13 cellular contexts compared by ENCODE assay signal in the genomic region with DNA sequence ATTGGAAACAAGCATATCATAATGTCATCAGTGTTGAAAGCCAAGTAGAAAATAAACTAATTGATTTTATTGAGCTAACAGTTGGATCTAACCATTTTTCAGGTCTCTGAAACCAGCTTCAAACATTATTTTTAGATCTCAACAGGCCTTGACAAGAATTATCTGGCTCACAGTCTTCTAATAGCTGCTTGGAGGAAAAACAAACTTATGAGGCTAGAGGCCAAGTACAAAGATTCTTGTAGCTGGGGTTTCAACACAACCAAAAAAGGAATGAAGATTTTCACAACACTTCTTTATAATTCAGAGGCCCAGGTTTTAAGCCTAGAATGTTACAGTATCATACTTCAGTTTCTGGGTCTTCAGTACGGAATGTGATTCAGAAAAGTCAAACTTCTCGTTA. TPM values are rescaled to one million over a fixed set of nuclear protein-coding genes. Genes with fewer than 3 reads are reported as not detected.
A peak's percentile ranks its signal among the peaks of the same experiment; 100 is the strongest.
DNase-seq lines count a peak whose midpoint lies in the region; ATAC-seq, FAIRE-seq and TF ChIP-seq lines count a peak whose summit lies in the region.
"Had no signal": no experiment of that assay in that cellular context is flagged by ENCODE, and none has a peak within 500 bp of the region (broad histone marks: within the 10 kb centered on the region; RNA-seq: fewer than 3 reads in every experiment).

No MANE protein-coding gene starts in this region.

- no peaks in the 10 kb centered on the region for H3K36me3 ChIP-seq in heart left ventricle
- no peaks in the 10 kb centered on the region for H3K36me3 ChIP-seq in upper lobe of right lung

- H3K27me3 Mint-ChIP-seq in brain (no peaks in the 10 kb centered on the region), osteocyte (ENCODE audit: unreplicated experiment) (no peaks in the 10 kb centered on the region)
- H3K27me3 Mint-ChIP-seq in T-helper 2 cell treated with Interferon-gamma antibody and Interleukin-4, amounts not matched to agents 5 μg/mL and 100 μg/mL, for 36 hours (ENCODE audit: low read depth), result no peaks in the 10 kb centered on the region
- H3K27me3 Mint-ChIP-seq: CD4-positive, CD25-positive, alpha-beta regulatory T cell; natural killer cell treated with Interleukin-12 subunit alpha and Interleukin-12 subunit beta and Interleukin-15 and Interleukin-18, amount 100 ng/mL, for 72 hours had no signal

- H3K27ac Mint-ChIP-seq in brain (peak overlapping the region in 4 of 5 experiments; percentile 66 to 92 (median 80)), osteocyte (ENCODE audit: unreplicated experiment) (peak overlapping the region; percentile 71)
- no peak overlapping the region for H3K27ac Mint-ChIP-seq in T-helper 2 cell treated with Interferon-gamma antibody and Interleukin-4, amounts not matched to agents 5 μg/mL and 100 μg/mL, for 36 hours
- H3K27ac Mint-ChIP-seq: CD4-positive, CD25-positive, alpha-beta regulatory T cell; natural killer cell treated with Interleukin-12 subunit alpha and Interleukin-12 subunit beta and Interleukin-15 and Interleukin-18, amount 100 ng/mL, for 72 hours had no signal

- no peak for TF ChIP-seq POLR2A in heart left ventricle (IDR thresholded peaks at IDR 0.05)

- 56 to 68% (median 64%) methylated on average over 2 of the region's 2 CpGs for WGBS in heart left ventricle, 4 donors

- H3K27me3 ChIP-seq in heart left ventricle (no peaks in the 10 kb centered on the region), upper lobe of right lung (no peaks in the 10 kb centered on the region)

- no peak for FAIRE-seq in GM19239 (lab: Jason Lieb, UNC)
- FAIRE-seq: endometrium, GM18507 had no signal

- peaks cover 64% of the 10 kb centered on the region for H3K36me3 Mint-ChIP-seq in brain
- peaks cover 13% of the 10 kb centered on the region for H3K36me3 Mint-ChIP-seq in osteocyte (ENCODE audit: unreplicated experiment)
- H3K36me3 Mint-ChIP-seq in T-helper 2 cell treated with Interferon-gamma antibody and Interleukin-4, amounts not matched to agents 5 μg/mL and 100 μg/mL, for 36 hours (ENCODE audit: low read depth), result peaks cover 6% of the 10 kb centered on the region
- H3K36me3 Mint-ChIP-seq: natural killer cell treated with Interleukin-12 subunit alpha and Interleukin-12 subunit beta and Interleukin-15 and Interleukin-18, amount 100 ng/mL, for 72 hours had no signal

- intact Hi-C loops in heart left ventricle (cut with DNase I) (no loop called here), upper lobe of right lung (cut with DNase I) (no loop called here)

- H3K9me3 Mint-ChIP-seq in brain, result peaks cover 0 to 8% (median 3%) of the 10 kb centered on the region in 5 experiments
- H3K9me3 Mint-ChIP-seq in osteocyte (ENCODE audit: unreplicated experiment), result no peaks in the 10 kb centered on the region
- H3K9me3 Mint-ChIP-seq in T-helper 2 cell treated with Interferon-gamma antibody and Interleukin-4, amounts not matched to agents 5 μg/mL and 100 μg/mL, for 36 hours, result peaks cover 2% of the 10 kb centered on the region
- H3K9me3 Mint-ChIP-seq: natural killer cell treated with Interleukin-12 subunit alpha and Interleukin-12 subunit beta and Interleukin-15 and Interleukin-18, amount 100 ng/mL, for 72 hours had no signal

- peak overlapping the region in 11 of 12 donors; percentile 11 to 92 (median 33) for H3K27ac ChIP-seq in heart left ventricle
- peak overlapping the region; percentile 33 for H3K27ac ChIP-seq in upper lobe of right lung

- H3K4me1 ChIP-seq in heart left ventricle, result peaks cover 0 to 57% (median 46%) of the 10 kb centered on the region in 12 donors
- H3K4me1 ChIP-seq in upper lobe of right lung, result peaks cover 35% of the 10 kb centered on the region

- DNase-seq in heart left ventricle, result no peak
- no peak for DNase-seq in osteocyte (ENCODE audit: extremely low spot score, unreplicated experiment)
- DNase-seq in upper lobe of right lung, result no peak
- no peak for DNase-seq in D341Med (ENCODE audit: low spot score)
- DNase-seq in GM19239 (ENCODE audit: insufficient read length, low spot score), result no peak
- DNase-seq in T-helper 2 cell treated with Interferon-gamma antibody and Interleukin-4, amounts not matched to agents 5 μg/mL and 100 μg/mL, for 36 hours (ENCODE audit: low spot score), result no peak
- DNase-seq: CD4-positive, CD25-positive, alpha-beta regulatory T cell; KG1; NCI-H1930 had no signal

- no peak for TF ChIP-seq CTCF in brain (conservative IDR thresholded peaks at IDR 0.05)
- TF ChIP-seq CTCF in heart left ventricle (IDR thresholded peaks at IDR 0.05), result no peak
- TF ChIP-seq CTCF in osteocyte (IDR thresholded peaks at IDR 0.05), result no peak
- TF ChIP-seq CTCF in upper lobe of right lung (IDR thresholded peaks at IDR 0.05), result no peak

- H3K4me1 Mint-ChIP-seq in brain (peaks cover 54% of the 10 kb centered on the region), osteocyte (ENCODE audit: unreplicated experiment) (peaks cover 44% of the 10 kb centered on the region)
- H3K4me1 Mint-ChIP-seq in T-helper 2 cell treated with Interferon-gamma antibody and Interleukin-4, amounts not matched to agents 5 μg/mL and 100 μg/mL, for 36 hours (ENCODE audit: low read depth), result peaks cover 25% of the 10 kb centered on the region

- no peak for ATAC-seq in heart left ventricle
- ATAC-seq in upper lobe of right lung, result no peak
- ATAC-seq: natural killer cell treated with Interleukin-12 subunit alpha and Interleukin-12 subunit beta and Interleukin-15 and Interleukin-18, amount 100 ng/mL, for 72 hours had no signal

- peak overlapping the region in 3 of 5 experiments; percentile 30 to 37 (median 33) for H3K4me3 Mint-ChIP-seq in brain
- H3K4me3 Mint-ChIP-seq in osteocyte (ENCODE audit: unreplicated experiment), result no peak overlapping the region
- no peak overlapping the region for H3K4me3 Mint-ChIP-seq in T-helper 2 cell treated with Interferon-gamma antibody and Interleukin-4, amounts not matched to agents 5 μg/mL and 100 μg/mL, for 36 hours
- H3K4me3 Mint-ChIP-seq: natural killer cell treated with Interleukin-12 subunit alpha and Interleukin-12 subunit beta and Interleukin-15 and Interleukin-18, amount 100 ng/mL, for 72 hours had no signal

- H3K9me3 ChIP-seq in heart left ventricle, result no peaks in the 10 kb centered on the region
- no peaks in the 10 kb centered on the region for H3K9me3 ChIP-seq in upper lobe of right lung

- H3K4me3 ChIP-seq in heart left ventricle (no peak overlapping the region), upper lobe of right lung (no peak overlapping the region)

RNA-seq across cellular contexts. Expression of a gene that starts 3.7 kb away (rescaled TPM):
- polyA plus RNA-seq in brain (ENCODE audit: insufficient read depth, low read depth, low replicate concordance) (9.5 TPM), heart left ventricle (10 to 100 TPM in 1 of 2 donors, 1 to 10 TPM in 1; 6.2 to 20.2 TPM)
- total RNA-seq in heart left ventricle (10 to 100 TPM in 8 of 9 donors, 1 to 10 TPM in 1; 8.5 to 20.0 (median 13.8) TPM), osteocyte (14.6 and 18.0 TPM in 2 replicates), upper lobe of right lung (16.6 TPM)

Comparison
In these comparisons a context has a peak if more than half of its experiments do, and no peak if none do; other contexts are left out.
1. H3K4me3 Mint-ChIP-seq: peak in brain (3 of 5); none in osteocyte (single experiment) and T-helper 2 cell treated with Interferon-gamma antibody and Interleukin-4, amounts not matched to agents 5 μg/mL and 100 μg/mL, for 36 hours (single experiment).